In genomic region chr17:55444471-55445441, GRCh38 we compare ENCODE assay signal across 9 cellular contexts. TPM values are rescaled to one million over a fixed set of nuclear protein-coding genes. Genes with fewer than 3 reads are reported as not detected.
DNase-seq lines count a peak whose midpoint lies in the region; ATAC-seq and TF ChIP-seq lines count a peak whose summit lies in the region.
"Had no signal": no experiment of that assay in that cellular context is flagged by ENCODE, and none has a peak within 500 bp of the region (broad histone marks: within the 10 kb centered on the region; RNA-seq: fewer than 3 reads in every experiment).

No MANE protein-coding gene starts in this region.

- peaks cover 16% of the 10 kb centered on the region for H3K4me1 ChIP-seq in osteoblast (ENCODE audit: insufficient read depth, low read length)
- H3K4me1 ChIP-seq in heart left ventricle: peaks cover 0 to 13% (median 0%) of the 10 kb centered on the region in 12 donors

- H3K27me3 ChIP-seq in osteoblast (ENCODE audit: insufficient read depth, low read length) (no peaks in the 10 kb centered on the region), heart left ventricle (no peaks in the 10 kb centered on the region)

- H3K4me1 Mint-ChIP-seq in activated naive CD8-positive, alpha-beta T cell treated with anti-CD3 and anti-CD28 coated beads, Interleukin-2, amount 50 U/mL, for 24 hours: peaks cover 5% of the 10 kb centered on the region

- H2AFZ ChIP-seq in osteoblast (ENCODE audit: low read length): peak overlapping the region; percentile 42

- no peaks in the 10 kb centered on the region for H3K79me2 ChIP-seq in osteoblast (ENCODE audit: insufficient read depth, low read length)

- no peak for TF ChIP-seq CTCF in osteoblast (IDR thresholded peaks at IDR 0.05; ENCODE audit: extremely low read depth, low read depth, low read length)
- no peak for TF ChIP-seq CTCF in heart left ventricle (IDR thresholded peaks at IDR 0.05)

- WGBS in heart left ventricle, 4 donors: 68 to 81% (median 70%) methylated on average over 6 of the region's 6 CpGs

- H3K27ac ChIP-seq in osteoblast (ENCODE audit: low read depth, low read length) (no peak overlapping the region), heart left ventricle (peak overlapping the region in 2 of 12 donors; percentile 9 to 88)

- no peak overlapping the region for H3K4me3 Mint-ChIP-seq in activated naive CD8-positive, alpha-beta T cell treated with anti-CD3 and anti-CD28 coated beads, Interleukin-2, amount 50 U/mL, for 24 hours

- no peak for DNase-seq in activated naive CD8-positive, alpha-beta T cell treated with anti-CD3 and anti-CD28 coated beads, Interleukin-2, amount 50 U/mL, for 24 hours
- DNase-seq in osteoblast (ENCODE audit: insufficient read length, low spot score, missing footprints) (no peak), heart left ventricle (no peak), HuH-7.5 (ENCODE audit: low spot score) (no peak), T-helper 2 cell (no peak), HEK293T (ENCODE audit: extremely low spot score) (no peak)
- DNase-seq: activated effector memory CD4-positive, alpha-beta T cell treated with anti-CD3 and anti-CD28 coated beads, Interleukin-2, amount 50 U/mL, for 16 hours had no signal

- H3K4me3 ChIP-seq in osteoblast (ENCODE audit: insufficient read depth, low read length): no peak overlapping the region
- no peak overlapping the region for H3K4me3 ChIP-seq in heart left ventricle

- intact Hi-C loops in heart left ventricle (cut with DNase I): loop anchor here in 1 of 10 donors (10.0 kb wide), 1 partner anchor 870 kb away; no protein-coding TSS in a partner anchor

- peak overlapping the region; percentile 4 for H3K4me2 ChIP-seq in osteoblast (ENCODE audit: insufficient read depth, low read length)

- peak; percentile 61 for ATAC-seq in GM19025 (IDR thresholded peaks at IDR 0.05; ENCODE audit: low read depth, unreplicated experiment)
- ATAC-seq in HG03045 (IDR thresholded peaks at IDR 0.05; ENCODE audit: unreplicated experiment): peak; percentile 69
- ATAC-seq in activated naive CD8-positive, alpha-beta T cell treated with anti-CD3 and anti-CD28 coated beads, Interleukin-2, amount 50 U/mL, for 24 hours: no peak
- no peak for ATAC-seq in heart left ventricle

- H3K9me3 Mint-ChIP-seq in activated naive CD8-positive, alpha-beta T cell treated with anti-CD3 and anti-CD28 coated beads, Interleukin-2, amount 50 U/mL, for 24 hours: peaks cover 5% of the 10 kb centered on the region

- TF ChIP-seq POLR2A in heart left ventricle (IDR thresholded peaks at IDR 0.05): no peak

- POLR2A ChIA-PET in HEK293T (lab: Yijun Ruan, JAX): no interaction called here

- H4K20me1 ChIP-seq in osteoblast (ENCODE audit: insufficient read depth, low read length): no peaks in the 10 kb centered on the region

- H3K36me3 Mint-ChIP-seq in activated naive CD8-positive, alpha-beta T cell treated with anti-CD3 and anti-CD28 coated beads, Interleukin-2, amount 50 U/mL, for 24 hours (ENCODE audit: low read depth): no peaks in the 10 kb centered on the region

- H3K27me3 Mint-ChIP-seq in activated naive CD8-positive, alpha-beta T cell treated with anti-CD3 and anti-CD28 coated beads, Interleukin-2, amount 50 U/mL, for 24 hours: peaks cover 4% of the 10 kb centered on the region

- no peaks in the 10 kb centered on the region for H3K9me3 ChIP-seq in osteoblast (ENCODE audit: low read depth, low read length)
- H3K9me3 ChIP-seq in heart left ventricle: no peaks in the 10 kb centered on the region

- H3K27ac Mint-ChIP-seq in activated naive CD8-positive, alpha-beta T cell treated with anti-CD3 and anti-CD28 coated beads, Interleukin-2, amount 50 U/mL, for 24 hours: peak overlapping the region; percentile 38

- H3K36me3 ChIP-seq in osteoblast (ENCODE audit: insufficient read depth, low read length) (no peaks in the 10 kb centered on the region), heart left ventricle (no peaks in the 10 kb centered on the region)

- CTCF ChIA-PET in HEK293T (lab: Yijun Ruan, JAX): no interaction called here

TF ChIP-seq in HEK293T, 16 proteins besides CTCF, POLR2A, EP300 and RAD21:
- no peak for TF ChIP-seq FOXA1 (IDR thresholded peaks at IDR 0.05)
- no peak for TF ChIP-seq L3MBTL2 (conservative IDR thresholded peaks at IDR 0.05)
- TF ChIP-seq CTBP1 (IDR thresholded peaks at IDR 0.05; ENCODE audit: borderline replicate concordance): no peak
- TF ChIP-seq NFRKB (IDR thresholded peaks at IDR 0.05): no peak
- TF ChIP-seq BHLHE40 (IDR thresholded peaks at IDR 0.05; ENCODE audit: borderline replicate concordance): no peak
- no peak for TF ChIP-seq SP1 (IDR thresholded peaks at IDR 0.05)
- no peak for TF ChIP-seq PKNOX1 (IDR thresholded peaks at IDR 0.05)
- TF ChIP-seq FOXK2 (IDR thresholded peaks at IDR 0.05): no peak
- TF ChIP-seq ZNF384 (IDR thresholded peaks at IDR 0.05): no peak
- no peak for TF ChIP-seq TARDBP (IDR thresholded peaks at IDR 0.05)
- TF ChIP-seq LEF1 (IDR thresholded peaks at IDR 0.05; ENCODE audit: borderline replicate concordance): no peak
- no peak for TF ChIP-seq HDGF (IDR thresholded peaks at IDR 0.05; ENCODE audit: borderline replicate concordance)
- no peak for TF ChIP-seq ARNT (IDR thresholded peaks at IDR 0.05)
- no peak for TF ChIP-seq SUZ12 (IDR thresholded peaks at IDR 0.05)
- no peak for TF ChIP-seq ELF4 (IDR thresholded peaks at IDR 0.05)
- no peak for TF ChIP-seq FOXM1 (IDR thresholded peaks at IDR 0.05; ENCODE audit: borderline replicate concordance)
TF ChIP-seq in HEK293T: peak in this region for 0.

RNA-seq across cellular contexts. Expression of gene MMD, which starts 23.1 kb away (rescaled TPM):
- total RNA-seq in osteoblast (6.5 and 8.5 TPM in 2 replicates), heart left ventricle (10 to 100 TPM in 8 of 9 donors, 1 to 10 TPM in 1; 8.8 to 25.0 (median 12.5) TPM)
- 1 to 10 TPM; 8.2 to 9.6 TPM for polyA plus RNA-seq in heart left ventricle

Comparison
In these comparisons a context has a peak if more than half of its experiments do, and no peak if none do; other contexts are left out.
1. ATAC-seq: peak in GM19025 (single experiment) and HG03045 (single experiment); none in activated naive CD8-positive, alpha-beta T cell treated with anti-CD3 and anti-CD28 coated beads, Interleukin-2, amount 50 U/mL, for 24 hours (single experiment) and heart left ventricle (0 of 4).